In genomic region chr1:113928129-113928949, GRCh38 we compare ENCODE assay signal across 8 cellular contexts. TPM values are rescaled to one million over a fixed set of nuclear protein-coding genes. Genes with fewer than 3 reads are reported as not detected.
DNase-seq lines count a peak whose midpoint lies in the region; ATAC-seq and TF ChIP-seq lines count a peak whose summit lies in the region.

No MANE protein-coding gene starts in this region.

- peaks cover 29% of the 10 kb centered on the region for H4K20me1 ChIP-seq in IMR-90 (ENCODE audit: insufficient read depth, low read length)

- H2BK120ac ChIP-seq in IMR-90 (ENCODE audit: low read depth, low read length): peak overlapping the region; percentile 88; the same call in 1 of the 2 replicates

- H3K9me3 Mint-ChIP-seq in T-helper 1 cell treated with Interleukin-12 subunit alpha and Interleukin-12 subunit beta and Interleukin-4 antibody, amounts not matched to agents 30 μg/mL and 1 μg/mL, for 36 hours: no peaks in the 10 kb centered on the region

- peak overlapping the region; percentile 99 for H3K27ac Mint-ChIP-seq in T-helper 1 cell treated with Interleukin-12 subunit alpha and Interleukin-12 subunit beta and Interleukin-4 antibody, amounts not matched to agents 30 μg/mL and 1 μg/mL, for 36 hours

- H3K4me3 ChIP-seq in IMR-90 (ENCODE audit: insufficient read depth, low read depth, low read length) (peak overlapping the region; percentile 96), astrocyte of the cerebellum (ENCODE audit: low read depth, low read length) (peak overlapping the region; percentile 96), kidney epithelial cell (ENCODE audit: low read depth, low read length) (peak overlapping the region; percentile 75)

- peaks cover 8% of the 10 kb centered on the region for H3K36me3 Mint-ChIP-seq in T-helper 1 cell treated with Interleukin-12 subunit alpha and Interleukin-12 subunit beta and Interleukin-4 antibody, amounts not matched to agents 30 μg/mL and 1 μg/mL, for 36 hours (ENCODE audit: low read depth)

- no TSS peak for BruUV-seq in IMR-90 (replicated peaks; lab: Mats Ljungman, UMichigan)

- peak overlapping the region; percentile 97 for H3K4me2 ChIP-seq in IMR-90 (ENCODE audit: low read depth, low read length)

- peak overlapping the region; percentile 97 for H3K27ac ChIP-seq in IMR-90 (ENCODE audit: insufficient read depth, low read length)

- H3K9ac ChIP-seq in IMR-90 (ENCODE audit: low read depth, low read length): peak overlapping the region; percentile 97

- H3K4ac ChIP-seq in IMR-90 (ENCODE audit: low read depth, low read length): peak overlapping the region; percentile 99

- peaks cover 38% of the 10 kb centered on the region for H3K4me1 Mint-ChIP-seq in T-helper 1 cell treated with Interleukin-12 subunit alpha and Interleukin-12 subunit beta and Interleukin-4 antibody, amounts not matched to agents 30 μg/mL and 1 μg/mL, for 36 hours (ENCODE audit: low read depth)

- no peak for DNase-seq in T-helper 1 cell
- DNase-seq in IMR-90: peak; percentile 35
- DNase-seq in astrocyte of the cerebellum (ENCODE audit: low read depth): no peak
- DNase-seq in kidney epithelial cell (ENCODE audit: low read depth): no peak
- DNase-seq in superior temporal gyrus (ENCODE audit: extremely low spot score): peak; percentile 60
- DNase-seq in AG08396 (ENCODE audit: low spot score): no peak
- DNase-seq in COLO668 (lab: John Stamatoyannopoulos, UW; ENCODE audit: unreplicated experiment): no peak

- POLR2A ChIA-PET in IMR-90 (lab: Charles Lee; ENCODE audit: unreplicated experiment): interaction anchor here (0.6 kb wide), 1 partner anchor 42 kb away, joined by 5 read pairs; no protein-coding TSS in a partner anchor

- H3K4me3 Mint-ChIP-seq in T-helper 1 cell treated with Interleukin-12 subunit alpha and Interleukin-12 subunit beta and Interleukin-4 antibody, amounts not matched to agents 30 μg/mL and 1 μg/mL, for 36 hours: peak overlapping the region; percentile 96

- no CpG with 5 or more reads among the region's 7 CpGs for WGBS in IMR-90 (ENCODE audit: extremely low coverage in 2 of 2, insufficient read length in 1 of 2), 2 experiments

- TF ChIP-seq CTCF in IMR-90 (conservative IDR thresholded peaks at IDR 0.05; ENCODE audit: low read depth, low read length) (no peak), astrocyte of the cerebellum (IDR thresholded peaks at IDR 0.05; ENCODE audit: low read depth, low read length, missing control alignments) (no peak), kidney epithelial cell (IDR thresholded peaks at IDR 0.05; ENCODE audit: insufficient read depth, low read length, poor library complexity, severe bottlenecking) (no peak)

- no peak overlapping the region for H2BK20ac ChIP-seq in IMR-90 (ENCODE audit: low read depth, low read length)

- peak overlapping the region; percentile 99 for H4K5ac ChIP-seq in IMR-90 (ENCODE audit: low read depth, low read length)

- peaks cover 0 to 29% of the 10 kb centered on the region in 2 experiments; a peak in 2 of 4 replicates for H3K79me1 ChIP-seq in IMR-90 (ENCODE audit: low read depth in 1 of 2, low read length in 2 of 2)

- H2BK15ac ChIP-seq in IMR-90 (ENCODE audit: low read depth, low read length): peak overlapping the region; percentile 75; the same call in 1 of the 3 replicates

- H3K14ac ChIP-seq in IMR-90 (replicated peaks; ENCODE audit: low read depth, low read length): peak overlapping the region; percentile 99

- H3K36me3 ChIP-seq in IMR-90 (ENCODE audit: control insufficient read depth, insufficient read depth, low read length): no peaks in the 10 kb centered on the region
- no peaks in the 10 kb centered on the region for H3K36me3 ChIP-seq in kidney epithelial cell (ENCODE audit: control insufficient read depth, insufficient read depth, low read length)

- H3K27me3 ChIP-seq in IMR-90 (ENCODE audit: control insufficient read depth, insufficient read depth, low read length): no peaks in the 10 kb centered on the region
- H3K27me3 ChIP-seq in kidney epithelial cell (ENCODE audit: control insufficient read depth, insufficient read depth, low read length): no peaks in the 10 kb centered on the region

- H3K9me1 ChIP-seq in IMR-90 (ENCODE audit: insufficient read depth, low read length): peaks cover 2% of the 10 kb centered on the region; the same call in 1 of the 2 replicates

- CTCF ChIA-PET in IMR-90 (lab: Yijun Ruan, JAX): interaction anchor here (0.6 to 0.7 kb wide), 2 partner anchors 395 to 451 kb away, joined by 3 to 4 read pairs; no protein-coding TSS in a partner anchor

- H3K4me1 ChIP-seq in IMR-90 (ENCODE audit: control insufficient read depth, insufficient read depth, low read length): no peaks in the 10 kb centered on the region

- peak overlapping the region; percentile 97 for H3K23ac ChIP-seq in IMR-90 (ENCODE audit: low read depth, low read length)

- intact Hi-C loops in IMR-90 (cut with micrococcal nuclease): loop anchor here (2.0 kb wide), 1 partner anchor 16 kb away; no protein-coding TSS in a partner anchor

- H4K8ac ChIP-seq in IMR-90 (ENCODE audit: low read depth in 2 of 2, low read length in 2 of 2): peak overlapping the region; percentile 56 to 99

- no peak for TF ChIP-seq POLR2A in IMR-90 (IDR thresholded peaks at IDR 0.05; ENCODE audit: low read depth, low read length)

- H3K18ac ChIP-seq in IMR-90 (ENCODE audit: low read depth, low read length): peak overlapping the region; percentile 87

- peaks cover 12% of the 10 kb centered on the region for H3K27me3 Mint-ChIP-seq in T-helper 1 cell treated with Interleukin-12 subunit alpha and Interleukin-12 subunit beta and Interleukin-4 antibody, amounts not matched to agents 30 μg/mL and 1 μg/mL, for 36 hours (ENCODE audit: low read depth)

- peak overlapping the region; percentile 99 for H2AFZ ChIP-seq in IMR-90 (replicated peaks; ENCODE audit: low read length, poor library complexity)

- H4K91ac ChIP-seq in IMR-90 (ENCODE audit: insufficient read depth, low read depth, low read length): 0 out of 2 replicates have a peak overlapping the region, but pooled peaks have one; percentile 79

- no peak for TF ChIP-seq RAD21 in IMR-90 (IDR thresholded peaks at IDR 0.05; ENCODE audit: low read length)

- in situ Hi-C loops in IMR-90 (cut with MboI; ENCODE audit: low sequenced_read_pairs): no loop called here
- in situ Hi-C loops in astrocyte of the cerebellum (cut with HindIII; ENCODE audit: low sequenced_read_pairs): no loop called here

- no peak overlapping the region for H2AK9ac ChIP-seq in IMR-90 (replicated peaks; ENCODE audit: low read depth, low read length, poor library complexity)

- no peaks in the 10 kb centered on the region for H3K9me3 ChIP-seq in IMR-90 (ENCODE audit: control insufficient read depth, insufficient read depth, low read length)

- peak overlapping the region; percentile 92 for H2BK5ac ChIP-seq in IMR-90 (ENCODE audit: low read depth, low read length, poor library complexity, severe bottlenecking)

- dilution Hi-C loops in IMR-90 (cut with HindIII; ENCODE audit: low sequenced_read_pairs, unreplicated experiment): no loop called here

- H3K56ac ChIP-seq in IMR-90 (ENCODE audit: extremely low read depth, insufficient read depth, low read length): peak overlapping the region; percentile 81

- ATAC-seq in IMR-90 (ENCODE audit: low read depth): no peak

- H2AK5ac ChIP-seq in IMR-90 (ENCODE audit: low read depth, low read length): peak overlapping the region; percentile 89; the same call in 1 of the 2 replicates

TF ChIP-seq in IMR-90, 13 proteins besides CTCF, POLR2A, EP300 and RAD21:
- no peak for TF ChIP-seq MAFK (IDR thresholded peaks at IDR 0.05; ENCODE audit: low read depth, low read length)
- no peak for TF ChIP-seq ELK1 (IDR thresholded peaks at IDR 0.05; ENCODE audit: borderline replicate concordance, low read depth, low read length)
- TF ChIP-seq CEBPB (IDR thresholded peaks at IDR 0.05; ENCODE audit: low read depth, low read length): no peak
- TF ChIP-seq NFE2L2 (IDR thresholded peaks at IDR 0.05; ENCODE audit: low read depth, low read length): no peak

RNA-seq across cellular contexts. Expression of gene HIPK1, which starts 0.8 kb away (rescaled TPM):
- total RNA-seq in IMR-90 (2012; rRNA removed): 25.3 and 33.9 TPM in 2 replicates
- polyA plus RNA-seq in IMR-90 (2012; rRNA removed): 15.1 and 15.3 TPM in 2 replicates
- polyA plus RNA-seq in IMR-90 (2012; cell fraction: cytosol; rRNA removed): 3.0 and 9.2 TPM in 2 replicates
- 17.7 and 21.3 TPM in 2 replicates for polyA plus RNA-seq in IMR-90 (2012; cell fraction: nucleus; rRNA removed; ENCODE audit: low replicate concordance)
- 25.6 and 26.4 TPM in 2 replicates for total RNA-seq in kidney epithelial cell

RNA-seq across cellular contexts. Expression of gene DCLRE1B, which starts 23.2 kb away (rescaled TPM):
- 6.1 TPM in 2 replicates for total RNA-seq in IMR-90 (2012; rRNA removed)
- 4.4 and 4.9 TPM in 2 replicates for polyA plus RNA-seq in IMR-90 (2012; rRNA removed)
- 2.6 and 2.7 TPM in 2 replicates for polyA plus RNA-seq in IMR-90 (2012; cell fraction: cytosol; rRNA removed)
- polyA plus RNA-seq in IMR-90 (2012; cell fraction: nucleus; rRNA removed; ENCODE audit: low replicate concordance): 1.1 and 1.4 TPM in 2 replicates
- total RNA-seq in kidney epithelial cell: 6.7 and 7.5 TPM in 2 replicates

RNA-seq across cellular contexts. Expression of gene AP4B1, which starts 23.7 kb away (rescaled TPM):
- total RNA-seq in IMR-90 (2012; rRNA removed): 16.7 and 18.1 TPM in 2 replicates
- polyA plus RNA-seq in IMR-90 (2012; rRNA removed): 11.7 and 15.6 TPM in 2 replicates
- 2.7 and 6.6 TPM in 2 replicates for polyA plus RNA-seq in IMR-90 (2012; cell fraction: cytosol; rRNA removed)
- 9.4 and 58.1 TPM in 2 replicates for polyA plus RNA-seq in IMR-90 (2012; cell fraction: nucleus; rRNA removed; ENCODE audit: low replicate concordance)
- total RNA-seq in kidney epithelial cell: 9.2 and 9.7 TPM in 2 replicates

RNA-seq across cellular contexts. Expression of gene BCL2L15, which starts 41.0 kb away (rescaled TPM):
- total RNA-seq in IMR-90 (2012; rRNA removed) (under 0.01 TPM in 2 replicates), kidney epithelial cell (under 0.01 and 0.04 TPM in 2 replicates)
- polyA plus RNA-seq in IMR-90 (2012; rRNA removed): 0.15 and 0.22 TPM in 2 replicates
- not detected in 2 replicates for polyA plus RNA-seq in IMR-90 (2012; cell fraction: cytosol; rRNA removed)
- polyA plus RNA-seq in IMR-90 (2012; cell fraction: nucleus; rRNA removed; ENCODE audit: low replicate concordance): 0.09 and 0.37 TPM in 2 replicates

RNA-seq across cellular contexts. Expression of gene OLFML3, which starts 50.9 kb away (rescaled TPM):
- 37.8 and 40.9 TPM in 2 replicates for total RNA-seq in IMR-90 (2012; rRNA removed)
- polyA plus RNA-seq in IMR-90 (2012; rRNA removed): 66.6 and 71.3 TPM in 2 replicates
- 58.3 and 69.7 TPM in 2 replicates for polyA plus RNA-seq in IMR-90 (2012; cell fraction: cytosol; rRNA removed)
- 25.9 and 31.7 TPM in 2 replicates for polyA plus RNA-seq in IMR-90 (2012; cell fraction: nucleus; rRNA removed; ENCODE audit: low replicate concordance)
- total RNA-seq in kidney epithelial cell: 0.17 and 1.4 TPM in 2 replicates

Comparison
In these comparisons a context has a peak if more than half of its experiments do, and no peak if none do; other contexts are left out.
1. DNase-seq: peak in IMR-90 (single experiment) and superior temporal gyrus (single experiment); none in T-helper 1 cell (0 of 5), astrocyte of the cerebellum (single experiment), kidney epithelial cell (single experiment), AG08396 (single experiment) and COLO668 (single experiment).
2. Peak in every context shown above with its lines, with median percentiles within 50 percentile points of each other: H3K4me3 ChIP-seq.